Comparison of ENCODE assay signal across 1 cellular context in the genomic region with DNA sequence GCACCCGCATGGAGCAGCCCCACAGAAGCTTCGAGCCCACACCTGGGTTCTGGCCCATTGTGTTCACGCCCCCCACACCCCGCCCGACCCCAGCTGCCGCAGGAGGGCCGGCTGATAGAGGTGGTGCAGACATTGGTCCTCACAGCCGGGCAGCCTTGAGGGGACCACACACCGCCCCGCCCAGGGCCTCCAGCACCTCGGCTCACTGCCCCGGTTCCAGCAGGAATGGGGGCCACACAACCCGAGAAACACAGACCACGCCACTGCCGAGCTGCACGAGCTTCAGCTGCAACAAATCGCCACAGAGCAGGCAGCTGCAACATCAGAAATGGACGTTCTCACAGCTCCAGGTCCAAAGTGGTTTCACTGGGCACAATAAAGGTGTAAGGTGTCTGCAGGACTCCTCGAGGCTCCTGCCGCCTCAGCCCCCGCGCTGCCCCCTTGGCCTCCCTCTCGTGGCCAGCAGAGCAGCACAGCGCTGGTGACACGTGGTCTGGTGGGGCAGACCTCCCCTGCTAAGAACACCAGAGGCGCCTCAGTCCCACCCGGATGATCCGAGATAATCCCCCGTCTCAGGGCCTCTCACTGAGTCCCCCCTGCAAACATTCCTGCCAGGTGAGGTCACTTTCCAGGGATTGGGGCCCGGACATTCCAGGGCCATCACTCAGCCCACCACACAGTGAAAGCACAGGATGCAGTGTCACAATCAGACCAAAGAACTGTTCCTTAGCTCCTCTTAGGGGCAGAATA.
TF ChIP-seq lines count a peak whose summit lies in the region.

No MANE protein-coding gene starts in this region.

TF ChIP-seq in HepG2, 621 proteins besides CTCF, POLR2A, EP300 and RAD21 (continued from another document and continues in another):
- TF ChIP-seq SALL2 (CRISPR knock-in tag; IDR thresholded peaks at IDR 0.05) (peak; percentile 53; the same call in 1 of the 2 replicates), ELF1 (CRISPR knock-in tag; IDR thresholded peaks at IDR 0.05) (peak; percentile 38; the same call in 1 of the 2 replicates), ZNF17 (CRISPR knock-in tag; IDR thresholded peaks at IDR 0.05) (no peak), HOXA3 (CRISPR knock-in tag; IDR thresholded peaks at IDR 0.05) (peak; percentile 54), NFE2L1 (CRISPR knock-in tag; IDR thresholded peaks at IDR 0.05; ENCODE audit: borderline replicate concordance) (no peak; the same call in 1 of the 2 replicates), NR2F1 (CRISPR knock-in tag; IDR thresholded peaks at IDR 0.05) (no peak), ZNF354B (CRISPR knock-in tag; IDR thresholded peaks at IDR 0.05) (no peak), ZNF839 (CRISPR knock-in tag; IDR thresholded peaks at IDR 0.05; ENCODE audit: borderline replicate concordance) (no peak), KMT2B (CRISPR knock-in tag; IDR thresholded peaks at IDR 0.05) (no peak), IRX3 (CRISPR knock-in tag; IDR thresholded peaks at IDR 0.05; ENCODE audit: borderline replicate concordance, low read depth) (peak; percentile 30; the same call in 1 of the 2 replicates), ZSCAN21 (CRISPR knock-in tag; IDR thresholded peaks at IDR 0.05; ENCODE audit: borderline replicate concordance) (0 out of 2 replicates have a peak, but pooled peaks have one; percentile 58), DR1 (CRISPR knock-in tag; IDR thresholded peaks at IDR 0.05) (0 out of 2 replicates have a peak, but pooled peaks have one; percentile 47), TCF7 (IDR thresholded peaks at IDR 0.05; ENCODE audit: low read depth) (0 out of 2 replicates have a peak, but pooled peaks have one; percentile 11), ZNF614 (CRISPR knock-in tag; IDR thresholded peaks at IDR 0.05; ENCODE audit: borderline replicate concordance) (peak; percentile 22; the same call in 1 of the 2 replicates), NFYC (CRISPR knock-in tag; IDR thresholded peaks at IDR 0.05) (peak; percentile 39; the same call in 1 of the 2 replicates), ZNF598 (CRISPR knock-in tag; IDR thresholded peaks at IDR 0.05; ENCODE audit: borderline replicate concordance) (no peak), SYNCRIP (IDR thresholded peaks at IDR 0.05; ENCODE audit: insufficient read depth, low read depth, low read length) (no peak), DNMT1 (CRISPR knock-in tag; IDR thresholded peaks at IDR 0.05) (no peak), XRCC5 (optimal IDR thresholded peaks at IDR 0.05; ENCODE audit: low read length) (no peak), NKX3-1 (CRISPR knock-in tag; IDR thresholded peaks at IDR 0.05) (peak; percentile 74; the same call in 1 of the 2 replicates), ZNF557 (CRISPR knock-in tag; IDR thresholded peaks at IDR 0.05) (peak; percentile 70; the same call in 1 of the 2 replicates), ZNF563 (CRISPR knock-in tag; IDR thresholded peaks at IDR 0.05) (peak; percentile 81), KLF6 (CRISPR knock-in tag; IDR thresholded peaks at IDR 0.05) (peak; percentile 51; the same call in 1 of the 2 replicates), FOXA3 (CRISPR knock-in tag; IDR thresholded peaks at IDR 0.05) (peak; percentile 76), ZNF773 (CRISPR knock-in tag; IDR thresholded peaks at IDR 0.05; ENCODE audit: borderline replicate concordance) (0 out of 2 replicates have a peak, but pooled peaks have one; percentile 66), JUN (CRISPR knock-in tag; IDR thresholded peaks at IDR 0.05) (peak; percentile 100), RARG (CRISPR knock-in tag; IDR thresholded peaks at IDR 0.05; ENCODE audit: low read depth) (no peak)
- TF ChIP-seq, protein P1, sequence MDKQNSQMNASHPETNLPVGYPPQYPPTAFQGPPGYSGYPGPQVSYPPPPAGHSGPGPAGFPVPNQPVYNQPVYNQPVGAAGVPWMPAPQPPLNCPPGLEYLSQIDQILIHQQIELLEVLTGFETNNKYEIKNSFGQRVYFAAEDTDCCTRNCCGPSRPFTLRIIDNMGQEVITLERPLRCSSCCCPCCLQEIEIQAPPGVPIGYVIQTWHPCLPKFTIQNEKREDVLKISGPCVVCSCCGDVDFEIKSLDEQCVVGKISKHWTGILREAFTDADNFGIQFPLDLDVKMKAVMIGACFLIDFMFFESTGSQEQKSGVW (CRISPR knock-in tag; IDR thresholded peaks at IDR 0.05; ENCODE audit: borderline replicate concordance): no peak
- TF ChIP-seq, protein P2, sequence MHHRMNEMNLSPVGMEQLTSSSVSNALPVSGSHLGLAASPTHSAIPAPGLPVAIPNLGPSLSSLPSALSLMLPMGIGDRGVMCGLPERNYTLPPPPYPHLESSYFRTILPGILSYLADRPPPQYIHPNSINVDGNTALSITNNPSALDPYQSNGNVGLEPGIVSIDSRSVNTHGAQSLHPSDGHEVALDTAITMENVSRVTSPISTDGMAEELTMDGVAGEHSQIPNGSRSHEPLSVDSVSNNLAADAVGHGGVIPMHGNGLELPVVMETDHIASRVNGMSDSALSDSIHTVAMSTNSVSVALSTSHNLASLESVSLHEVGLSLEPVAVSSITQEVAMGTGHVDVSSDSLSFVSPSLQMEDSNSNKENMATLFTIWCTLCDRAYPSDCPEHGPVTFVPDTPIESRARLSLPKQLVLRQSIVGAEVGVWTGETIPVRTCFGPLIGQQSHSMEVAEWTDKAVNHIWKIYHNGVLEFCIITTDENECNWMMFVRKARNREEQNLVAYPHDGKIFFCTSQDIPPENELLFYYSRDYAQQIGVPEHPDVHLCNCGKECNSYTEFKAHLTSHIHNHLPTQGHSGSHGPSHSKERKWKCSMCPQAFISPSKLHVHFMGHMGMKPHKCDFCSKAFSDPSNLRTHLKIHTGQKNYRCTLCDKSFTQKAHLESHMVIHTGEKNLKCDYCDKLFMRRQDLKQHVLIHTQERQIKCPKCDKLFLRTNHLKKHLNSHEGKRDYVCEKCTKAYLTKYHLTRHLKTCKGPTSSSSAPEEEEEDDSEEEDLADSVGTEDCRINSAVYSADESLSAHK (CRISPR knock-in tag; IDR thresholded peaks at IDR 0.05; ENCODE audit: borderline replicate concordance): no peak
- TF ChIP-seq, protein P3, sequence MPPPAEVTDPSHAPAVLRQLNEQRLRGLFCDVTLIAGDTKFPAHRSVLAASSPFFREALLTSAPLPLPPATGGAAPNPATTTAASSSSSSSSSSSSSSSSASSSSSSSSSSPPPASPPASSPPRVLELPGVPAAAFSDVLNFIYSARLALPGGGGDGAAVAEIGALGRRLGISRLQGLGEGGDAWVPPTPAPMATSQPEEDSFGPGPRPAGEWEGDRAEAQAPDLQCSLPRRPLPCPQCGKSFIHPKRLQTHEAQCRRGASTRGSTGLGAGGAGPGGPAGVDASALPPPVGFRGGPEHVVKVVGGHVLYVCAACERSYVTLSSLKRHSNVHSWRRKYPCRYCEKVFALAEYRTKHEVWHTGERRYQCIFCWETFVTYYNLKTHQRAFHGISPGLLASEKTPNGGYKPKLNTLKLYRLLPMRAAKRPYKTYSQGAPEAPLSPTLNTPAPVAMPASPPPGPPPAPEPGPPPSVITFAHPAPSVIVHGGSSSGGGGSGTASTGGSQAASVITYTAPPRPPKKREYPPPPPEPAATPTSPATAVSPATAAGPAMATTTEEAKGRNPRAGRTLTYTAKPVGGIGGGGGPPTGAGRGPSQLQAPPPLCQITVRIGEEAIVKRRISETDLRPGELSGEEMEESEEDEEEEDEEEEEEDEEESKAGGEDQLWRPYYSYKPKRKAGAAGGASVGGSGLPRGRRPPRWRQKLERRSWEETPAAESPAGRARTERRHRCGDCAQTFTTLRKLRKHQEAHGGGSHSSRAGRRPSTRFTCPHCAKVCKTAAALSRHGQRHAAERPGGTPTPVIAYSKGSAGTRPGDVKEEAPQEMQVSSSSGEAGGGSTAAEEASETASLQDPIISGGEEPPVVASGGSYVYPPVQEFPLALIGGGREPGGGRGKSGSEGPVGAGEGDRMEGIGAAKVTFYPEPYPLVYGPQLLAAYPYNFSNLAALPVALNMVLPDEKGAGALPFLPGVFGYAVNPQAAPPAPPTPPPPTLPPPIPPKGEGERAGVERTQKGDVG (CRISPR knock-in tag; IDR thresholded peaks at IDR 0.05; ENCODE audit: borderline replicate concordance): 0 out of 2 replicates have a peak, but pooled peaks have one; percentile 24
- TF ChIP-seq, protein P4, sequence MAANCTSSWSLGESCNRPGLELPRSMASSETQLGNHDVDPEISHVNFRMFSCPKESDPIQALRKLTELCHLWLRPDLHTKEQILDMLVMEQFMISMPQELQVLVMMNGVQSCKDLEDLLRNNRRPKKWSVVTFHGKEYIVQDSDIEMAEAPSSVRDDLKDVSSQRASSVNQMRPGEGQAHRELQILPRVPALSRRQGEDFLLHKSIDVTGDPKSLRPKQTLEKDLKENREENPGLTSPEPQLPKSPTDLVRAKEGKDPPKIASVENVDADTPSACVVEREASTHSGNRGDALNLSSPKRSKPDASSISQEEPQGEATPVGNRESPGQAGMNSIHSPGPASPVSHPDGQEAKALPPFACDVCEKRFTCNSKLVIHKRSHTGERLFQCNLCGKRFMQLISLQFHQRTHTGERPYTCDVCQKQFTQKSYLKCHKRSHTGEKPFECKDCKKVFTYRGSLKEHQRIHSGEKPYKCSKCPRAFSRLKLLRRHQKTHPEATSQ (CRISPR knock-in tag; IDR thresholded peaks at IDR 0.05; ENCODE audit: borderline replicate concordance): no peak
- TF ChIP-seq, protein P5, sequence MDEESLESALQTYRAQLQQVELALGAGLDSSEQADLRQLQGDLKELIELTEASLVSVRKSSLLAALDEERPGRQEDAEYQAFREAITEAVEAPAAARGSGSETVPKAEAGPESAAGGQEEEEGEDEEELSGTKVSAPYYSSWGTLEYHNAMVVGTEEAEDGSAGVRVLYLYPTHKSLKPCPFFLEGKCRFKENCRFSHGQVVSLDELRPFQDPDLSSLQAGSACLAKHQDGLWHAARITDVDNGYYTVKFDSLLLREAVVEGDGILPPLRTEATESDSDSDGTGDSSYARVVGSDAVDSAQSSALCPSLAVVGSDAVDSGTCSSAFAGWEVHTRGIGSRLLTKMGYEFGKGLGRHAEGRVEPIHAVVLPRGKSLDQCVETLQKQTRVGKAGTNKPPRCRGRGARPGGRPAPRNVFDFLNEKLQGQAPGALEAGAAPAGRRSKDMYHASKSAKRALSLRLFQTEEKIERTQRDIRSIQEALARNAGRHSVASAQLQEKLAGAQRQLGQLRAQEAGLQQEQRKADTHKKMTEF (CRISPR knock-in tag; IDR thresholded peaks at IDR 0.05): peak; percentile 50; the same call in 1 of the 2 replicates
- TF ChIP-seq, protein P6, sequence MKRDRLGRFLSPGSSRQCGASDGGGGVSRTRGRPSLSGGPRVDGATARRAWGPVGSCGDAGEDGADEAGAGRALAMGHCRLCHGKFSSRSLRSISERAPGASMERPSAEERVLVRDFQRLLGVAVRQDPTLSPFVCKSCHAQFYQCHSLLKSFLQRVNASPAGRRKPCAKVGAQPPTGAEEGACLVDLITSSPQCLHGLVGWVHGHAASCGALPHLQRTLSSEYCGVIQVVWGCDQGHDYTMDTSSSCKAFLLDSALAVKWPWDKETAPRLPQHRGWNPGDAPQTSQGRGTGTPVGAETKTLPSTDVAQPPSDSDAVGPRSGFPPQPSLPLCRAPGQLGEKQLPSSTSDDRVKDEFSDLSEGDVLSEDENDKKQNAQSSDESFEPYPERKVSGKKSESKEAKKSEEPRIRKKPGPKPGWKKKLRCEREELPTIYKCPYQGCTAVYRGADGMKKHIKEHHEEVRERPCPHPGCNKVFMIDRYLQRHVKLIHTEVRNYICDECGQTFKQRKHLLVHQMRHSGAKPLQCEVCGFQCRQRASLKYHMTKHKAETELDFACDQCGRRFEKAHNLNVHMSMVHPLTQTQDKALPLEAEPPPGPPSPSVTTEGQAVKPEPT (CRISPR knock-in tag; IDR thresholded peaks at IDR 0.05; ENCODE audit: low read depth): no peak
- TF ChIP-seq, protein P7, sequence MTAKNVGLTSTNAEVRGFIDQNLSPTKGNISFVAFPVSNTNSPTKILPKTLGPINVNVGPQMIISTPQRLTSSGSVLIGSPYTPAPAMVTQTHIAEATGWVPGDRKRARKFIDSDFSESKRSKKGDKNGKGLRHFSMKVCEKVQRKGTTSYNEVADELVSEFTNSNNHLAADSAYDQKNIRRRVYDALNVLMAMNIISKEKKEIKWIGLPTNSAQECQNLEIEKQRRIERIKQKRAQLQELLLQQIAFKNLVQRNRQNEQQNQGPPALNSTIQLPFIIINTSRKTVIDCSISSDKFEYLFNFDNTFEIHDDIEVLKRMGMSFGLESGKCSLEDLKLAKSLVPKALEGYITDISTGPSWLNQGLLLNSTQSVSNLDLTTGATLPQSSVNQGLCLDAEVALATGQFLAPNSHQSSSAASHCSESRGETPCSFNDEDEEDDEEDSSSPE (CRISPR knock-in tag; IDR thresholded peaks at IDR 0.05): peak; percentile 69
- TF ChIP-seq, protein P8, sequence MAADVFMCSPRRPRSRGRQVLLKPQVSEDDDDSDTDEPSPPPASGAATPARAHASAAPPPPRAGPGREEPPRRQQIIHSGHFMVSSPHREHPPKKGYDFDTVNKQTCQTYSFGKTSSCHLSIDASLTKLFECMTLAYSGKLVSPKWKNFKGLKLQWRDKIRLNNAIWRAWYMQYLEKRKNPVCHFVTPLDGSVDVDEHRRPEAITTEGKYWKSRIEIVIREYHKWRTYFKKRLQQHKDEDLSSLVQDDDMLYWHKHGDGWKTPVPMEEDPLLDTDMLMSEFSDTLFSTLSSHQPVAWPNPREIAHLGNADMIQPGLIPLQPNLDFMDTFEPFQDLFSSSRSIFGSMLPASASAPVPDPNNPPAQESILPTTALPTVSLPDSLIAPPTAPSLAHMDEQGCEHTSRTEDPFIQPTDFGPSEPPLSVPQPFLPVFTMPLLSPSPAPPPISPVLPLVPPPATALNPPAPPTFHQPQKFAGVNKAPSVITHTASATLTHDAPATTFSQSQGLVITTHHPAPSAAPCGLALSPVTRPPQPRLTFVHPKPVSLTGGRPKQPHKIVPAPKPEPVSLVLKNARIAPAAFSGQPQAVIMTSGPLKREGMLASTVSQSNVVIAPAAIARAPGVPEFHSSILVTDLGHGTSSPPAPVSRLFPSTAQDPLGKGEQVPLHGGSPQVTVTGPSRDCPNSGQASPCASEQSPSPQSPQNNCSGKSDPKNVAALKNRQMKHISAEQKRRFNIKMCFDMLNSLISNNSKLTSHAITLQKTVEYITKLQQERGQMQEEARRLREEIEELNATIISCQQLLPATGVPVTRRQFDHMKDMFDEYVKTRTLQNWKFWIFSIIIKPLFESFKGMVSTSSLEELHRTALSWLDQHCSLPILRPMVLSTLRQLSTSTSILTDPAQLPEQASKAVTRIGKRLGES (CRISPR knock-in tag; IDR thresholded peaks at IDR 0.05; ENCODE audit: borderline replicate concordance): peak; percentile 80; the same call in 1 of the 2 replicates
- TF ChIP-seq, protein P9, sequence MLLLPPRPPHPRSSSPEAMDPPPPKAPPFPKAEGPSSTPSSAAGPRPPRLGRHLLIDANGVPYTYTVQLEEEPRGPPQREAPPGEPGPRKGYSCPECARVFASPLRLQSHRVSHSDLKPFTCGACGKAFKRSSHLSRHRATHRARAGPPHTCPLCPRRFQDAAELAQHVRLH (CRISPR knock-in tag; IDR thresholded peaks at IDR 0.05; ENCODE audit: borderline replicate concordance, low read depth): no peak
- TF ChIP-seq, protein P10, sequence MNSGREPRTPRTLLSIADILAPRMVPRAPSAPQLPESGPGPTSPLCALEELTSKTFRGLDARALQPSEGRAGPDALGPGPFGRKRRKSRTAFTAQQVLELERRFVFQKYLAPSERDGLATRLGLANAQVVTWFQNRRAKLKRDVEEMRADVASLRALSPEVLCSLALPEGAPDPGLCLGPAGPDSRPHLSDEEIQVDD (CRISPR knock-in tag; IDR thresholded peaks at IDR 0.05; ENCODE audit: borderline replicate concordance): no peak
